17 cellular contexts compared by ENCODE assay signal in the genomic region with DNA sequence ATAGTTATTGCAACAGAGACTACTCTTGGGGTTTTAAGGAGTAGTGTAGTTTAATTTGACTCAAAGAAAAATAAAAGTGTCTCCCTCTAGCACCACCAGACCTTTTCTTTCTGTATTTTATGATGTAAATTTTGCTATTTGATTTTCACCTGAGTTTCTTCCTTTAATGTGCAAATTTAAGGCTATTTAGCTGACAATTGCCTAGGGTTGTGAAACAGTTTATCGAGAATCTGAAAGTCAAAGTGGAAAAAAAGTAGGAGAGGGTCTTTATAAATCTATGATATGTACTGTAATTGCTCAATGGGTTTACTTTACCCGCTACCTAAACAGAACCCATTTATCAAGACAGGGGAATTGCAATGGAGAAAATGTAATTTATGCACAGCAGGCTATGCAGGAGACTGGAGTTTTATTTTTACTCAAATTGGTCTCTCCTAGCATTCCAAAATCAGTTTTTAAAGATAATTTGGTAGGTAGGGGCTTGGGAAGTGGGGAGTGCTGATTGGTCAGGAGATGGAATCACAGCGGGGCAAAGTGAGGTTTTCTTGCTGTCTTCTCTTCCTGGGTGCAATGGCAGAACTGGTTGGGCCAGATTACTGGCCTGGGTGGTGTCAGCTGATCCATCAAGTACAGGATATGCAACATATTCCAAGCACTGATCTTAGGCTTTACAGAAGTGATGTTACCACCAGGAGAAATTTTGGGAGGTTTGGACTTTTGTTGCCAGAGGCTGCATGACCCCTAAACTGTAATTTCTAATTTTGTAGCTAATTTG.
DNase-seq lines count a peak whose midpoint lies in the region; ATAC-seq and TF ChIP-seq lines count a peak whose summit lies in the region.
"Had no signal": no experiment of that assay in that cellular context is flagged by ENCODE, and none has a peak within 500 bp of the region (broad histone marks: within the 10 kb centered on the region; RNA-seq: fewer than 3 reads in every experiment).

No MANE protein-coding gene starts in this region.

- no peaks in the 10 kb centered on the region for H3F3A ChIP-seq in PC-3 (ENCODE audit: low read length, unreplicated experiment)

- no peak overlapping the region for H3K4ac ChIP-seq in trophoblast cell (ENCODE audit: low read depth, low read length)

- BruUV-seq in PC-3 (replicated peaks; lab: Mats Ljungman, UMichigan): no TSS peak

- H3K4me1 Mint-ChIP-seq in activated CD4-positive, alpha-beta T cell treated with anti-CD3 and anti-CD28 coated beads, Interleukin-2, amount 10 ng/mL, durations not matched to agents 24 days and 14 days: no peaks in the 10 kb centered on the region
- H3K4me1 Mint-ChIP-seq: IgD-negative memory B cell had no signal

- no peak overlapping the region for H4K12ac ChIP-seq in trophoblast cell (ENCODE audit: low read depth, low read length)

- peaks cover 7% of the 10 kb centered on the region for H3K79me1 ChIP-seq in trophoblast cell (ENCODE audit: low read length)

- H3K36me3 ChIP-seq in PC-3 (ENCODE audit: low read depth, low read length) (no peaks in the 10 kb centered on the region), trophoblast cell (ENCODE audit: control insufficient read depth in 1 of 2, insufficient read depth in 2 of 2, low read length in 2 of 2) (no peaks in the 10 kb centered on the region)

- peaks cover 2% of the 10 kb centered on the region for H3K9me3 Mint-ChIP-seq in activated CD4-positive, alpha-beta T cell treated with anti-CD3 and anti-CD28 coated beads, Interleukin-2, amount 10 ng/mL, durations not matched to agents 24 days and 14 days

- H3K4me3 ChIP-seq in PC-3 (ENCODE audit: low read length) (no peak overlapping the region), trophoblast cell (ENCODE audit: low read depth, low read length) (no peak overlapping the region)
- H3K4me3 ChIP-seq: A549 had no signal

- no peak overlapping the region for H3K18ac ChIP-seq in trophoblast cell (ENCODE audit: low read length)

- H3K27me3 ChIP-seq in PC-3 (ENCODE audit: low read length): no peaks in the 10 kb centered on the region
- no peaks in the 10 kb centered on the region for H3K27me3 ChIP-seq in trophoblast cell (ENCODE audit: insufficient read depth, low read length)

- H2AK5ac ChIP-seq in trophoblast cell (ENCODE audit: low read length): no peak overlapping the region

- no peak for TF ChIP-seq CTCF in PC-3 (conservative IDR thresholded peaks at IDR 0.05; ENCODE audit: low read depth, low read length)

- H2AFZ ChIP-seq in PC-3 (ENCODE audit: low read length) (no peak overlapping the region), trophoblast cell (ENCODE audit: insufficient read depth, low read length, poor library complexity) (no peak overlapping the region)

- H4K20me1 ChIP-seq in PC-3 (ENCODE audit: low read length): no peaks in the 10 kb centered on the region

- no peak overlapping the region for H2BK12ac ChIP-seq in trophoblast cell (ENCODE audit: low read length)

- POLR2A ChIA-PET in PC-3 (lab: Charles Lee; ENCODE audit: unreplicated experiment): no interaction called here

- CTCF ChIA-PET in PC-3 (lab: Charles Lee): no interaction called here

- peak overlapping the region; percentile 47 for H4K8ac ChIP-seq in trophoblast cell (ENCODE audit: low read depth, low read length)

- no CpG with 5 or more reads among the region's 3 CpGs for WGBS in trophoblast cell (ENCODE audit: extremely low coverage, insufficient coverage, insufficient read length)

- H2BK120ac ChIP-seq in trophoblast cell (ENCODE audit: insufficient read depth, low read length, poor library complexity): no peak overlapping the region

- H3K36me3 Mint-ChIP-seq in activated CD4-positive, alpha-beta T cell treated with anti-CD3 and anti-CD28 coated beads, Interleukin-2, amount 10 ng/mL, durations not matched to agents 24 days and 14 days (ENCODE audit: low read depth): no peaks in the 10 kb centered on the region
- H3K36me3 Mint-ChIP-seq: IgD-negative memory B cell had no signal

- no peak for ATAC-seq in PC-3
- no peak for ATAC-seq in GM18502 (IDR thresholded peaks at IDR 0.05; ENCODE audit: poor library complexity, unreplicated experiment)
- ATAC-seq: A549 had no signal

- H3K4me1 ChIP-seq in PC-3 (ENCODE audit: insufficient read depth, low read length): no peaks in the 10 kb centered on the region
- peaks cover 6 to 11% of the 10 kb centered on the region in 2 experiments for H3K4me1 ChIP-seq in trophoblast cell (ENCODE audit: control insufficient read depth in 1 of 2, insufficient read depth in 2 of 2, low read length in 2 of 2)
- H3K4me1 ChIP-seq: A549 had no signal

- no peak overlapping the region for H2BK5ac ChIP-seq in trophoblast cell (ENCODE audit: low read depth, low read length, poor library complexity)

- no peak overlapping the region for H3K27ac ChIP-seq in PC-3 (ENCODE audit: low read length)
- peak overlapping the region; percentile 26 for H3K27ac ChIP-seq in trophoblast cell (ENCODE audit: low read depth, low read length)
- H3K27ac ChIP-seq: A549, C4-2B had no signal

- H3K9me2 ChIP-seq in PC-3 (replicated peaks; ENCODE audit: low read length): no peaks in the 10 kb centered on the region

- intact Hi-C loops in PC-3 (cut with micrococcal nuclease): no loop called here
- intact Hi-C loops in activated CD4-positive, alpha-beta T cell treated with anti-CD3 and anti-CD28 coated beads, Interleukin-2, amount 10 ng/mL, durations not matched to agents 24 days and 14 days (cut with micrococcal nuclease): no loop called here

- no peak overlapping the region for H3K27ac Mint-ChIP-seq in activated CD4-positive, alpha-beta T cell treated with anti-CD3 and anti-CD28 coated beads, Interleukin-2, amount 10 ng/mL, durations not matched to agents 24 days and 14 days
- H3K27ac Mint-ChIP-seq: IgD-negative memory B cell had no signal

- H3K9ac ChIP-seq in PC-3 (ENCODE audit: low read length): no peak overlapping the region
- no peak overlapping the region for H3K9ac ChIP-seq in trophoblast cell (ENCODE audit: low read length)

- no peak overlapping the region for H3K14ac ChIP-seq in trophoblast cell (ENCODE audit: low read length)

- DNase-seq in ELF-1 (ENCODE audit: low read depth, low spot score) (peak; percentile 55), PC-3 (peak; percentile 14), iPS DF 19.7 (ENCODE audit: low read depth, low spot score) (peak; percentile 47), trophoblast cell (peak; percentile 33 to 73), NCI-H524 treated with DMSO at 0.1 percent for 48 hours (lab: John Stamatoyannopoulos, UW) (no peak)
- DNase-seq in activated CD4-positive, alpha-beta T cell treated with anti-CD3 and anti-CD28 coated beads, Interleukin-2, amount 10 ng/mL, durations not matched to agents 24 days and 14 days: no peak
- DNase-seq: DMS 273 treated with DMSO at 0.1 percent for 48 hours, H7, NCI-H187 treated with DMSO at 0.1 percent for 48 hours, NCI-H69, OCI-M1, RPMI8226, SIG-M5 had no signal

- H3K4me2 ChIP-seq in PC-3 (ENCODE audit: low read length) (no peak overlapping the region), trophoblast cell (ENCODE audit: low read length) (peak overlapping the region; percentile 45)
- H3K4me2 ChIP-seq: A549 had no signal

- no peaks in the 10 kb centered on the region for H3K79me2 ChIP-seq in PC-3 (ENCODE audit: low read length)
- no peaks in the 10 kb centered on the region for H3K79me2 ChIP-seq in trophoblast cell (ENCODE audit: control insufficient read depth, insufficient read depth, low read length, poor library complexity)

- no peak overlapping the region for H3K23ac ChIP-seq in trophoblast cell (ENCODE audit: low read length)

- H3K4me3 Mint-ChIP-seq in activated CD4-positive, alpha-beta T cell treated with anti-CD3 and anti-CD28 coated beads, Interleukin-2, amount 10 ng/mL, durations not matched to agents 24 days and 14 days: no peak overlapping the region
- H3K4me3 Mint-ChIP-seq: IgD-negative memory B cell had no signal

- H3K27me3 Mint-ChIP-seq in activated CD4-positive, alpha-beta T cell treated with anti-CD3 and anti-CD28 coated beads, Interleukin-2, amount 10 ng/mL, durations not matched to agents 24 days and 14 days: no peaks in the 10 kb centered on the region
- H3K27me3 Mint-ChIP-seq: IgD-negative memory B cell had no signal

- H3K9me3 ChIP-seq in PC-3 (ENCODE audit: low read length): no peaks in the 10 kb centered on the region
- H3K9me3 ChIP-seq in trophoblast cell (ENCODE audit: insufficient read depth, low read depth, low read length): no peaks in the 10 kb centered on the region
- H3K9me3 ChIP-seq: A549 had no signal

- H4K91ac ChIP-seq in trophoblast cell (ENCODE audit: low read depth, low read length): no peak overlapping the region

Comparison
In these comparisons a context has a peak if more than half of its experiments do, and no peak if none do; other contexts are left out.
1. DNase-seq: peak in ELF-1 (single experiment), PC-3 (single experiment), iPS DF 19.7 (single experiment) and trophoblast cell (2 of 2); none in activated CD4-positive, alpha-beta T cell treated with anti-CD3 and anti-CD28 coated beads, Interleukin-2, amount 10 ng/mL, durations not matched to agents 24 days and 14 days (single experiment) and NCI-H524 treated with DMSO at 0.1 percent for 48 hours (single experiment).